In the genomic region with DNA sequence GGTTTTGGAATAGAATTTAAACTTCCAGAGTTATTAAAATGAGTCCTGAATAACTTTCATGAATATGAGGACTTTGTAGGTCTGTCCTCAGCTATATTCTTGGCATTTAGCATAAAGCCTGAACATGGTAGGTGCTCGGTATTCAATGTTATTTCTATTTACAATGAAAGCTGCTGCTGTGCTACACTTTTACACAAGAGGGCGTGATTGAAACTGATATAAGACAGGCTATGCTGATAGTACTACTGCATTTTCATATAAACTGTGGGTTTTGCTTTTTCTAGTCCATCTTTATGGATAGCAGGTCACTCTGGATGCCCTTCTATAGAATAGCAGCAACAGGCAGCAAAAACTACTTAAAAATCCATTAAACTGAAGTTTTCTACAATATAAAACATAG, we compare ENCODE assay signal across 11 cellular contexts. TPM values are rescaled to one million over a fixed set of nuclear protein-coding genes. Genes with fewer than 3 reads are reported as not detected.
DNase-seq lines count a peak whose midpoint lies in the region; ATAC-seq and TF ChIP-seq lines count a peak whose summit lies in the region.
"Had no signal": no experiment of that assay in that cellular context is flagged by ENCODE, and none has a peak within 500 bp of the region (broad histone marks: within the 10 kb centered on the region; RNA-seq: fewer than 3 reads in every experiment).

No MANE protein-coding gene starts in this region.

- POLR2A ChIA-PET in CD4-positive, alpha-beta T cell (lab: Charles Lee) = no interaction called here

- H3K36me3 ChIP-seq in tibial artery = no peaks in the 10 kb centered on the region
- H3K36me3 ChIP-seq: lower lobe of right lung had no signal

- H3K4me3 Mint-ChIP-seq in CD4-positive, alpha-beta T cell = no peak overlapping the region
- H3K4me3 Mint-ChIP-seq: central memory CD8-positive, alpha-beta T cell had no signal

- peaks cover 5% of the 10 kb centered on the region for H3K27me3 ChIP-seq in CD4-positive, alpha-beta T cell (ENCODE audit: control insufficient read depth, insufficient read depth, low read length)
- peaks cover 0 to 5% of the 10 kb centered on the region in 2 donors for H3K27me3 ChIP-seq in tibial artery

- no peak overlapping the region for H3K27ac ChIP-seq in CD4-positive, alpha-beta T cell (ENCODE audit: low read depth, low read length)
- H3K27ac ChIP-seq in tibial artery = no peak overlapping the region
- H3K27ac ChIP-seq: lower lobe of right lung had no signal

- no peaks in the 10 kb centered on the region for H3K9me3 ChIP-seq in CD4-positive, alpha-beta T cell (ENCODE audit: control insufficient read depth, low read length)
- no peaks in the 10 kb centered on the region for H3K9me3 ChIP-seq in tibial artery
- H3K9me3 ChIP-seq: lower lobe of right lung had no signal

- H3K9me3 Mint-ChIP-seq in CD4-positive, alpha-beta T cell = no peaks in the 10 kb centered on the region
- H3K9me3 Mint-ChIP-seq: central memory CD8-positive, alpha-beta T cell had no signal

- H3K27me3 Mint-ChIP-seq in CD4-positive, alpha-beta T cell = peaks cover 40% of the 10 kb centered on the region

- no peak overlapping the region for H3K4me3 ChIP-seq in fibroblast of the aortic adventitia (ENCODE audit: low read depth, low read length)
- H3K4me3 ChIP-seq in tibial artery = no peak overlapping the region
- H3K4me3 ChIP-seq: lower lobe of right lung had no signal

- no peaks in the 10 kb centered on the region for H3K4me1 Mint-ChIP-seq in CD4-positive, alpha-beta T cell (ENCODE audit: low read depth)
- H3K4me1 Mint-ChIP-seq: central memory CD8-positive, alpha-beta T cell had no signal

- no peaks in the 10 kb centered on the region for H3K4me1 ChIP-seq in tibial artery
- H3K4me1 ChIP-seq: lower lobe of right lung had no signal

- DNase-seq in CD4-positive, alpha-beta T cell = no peak
- DNase-seq in MV-4-11 (lab: John Stamatoyannopoulos, UW) (peak; percentile 33), fibroblast of the aortic adventitia (ENCODE audit: low read depth) (peak; percentile 14), hepatic stellate cell (ENCODE audit: low spot score) (no peak), tibial artery (no peak), T1000 (lab: John Stamatoyannopoulos, UW) (no peak)
- DNase-seq: lower lobe of right lung, NCI-H2171 had no signal

- no peaks in the 10 kb centered on the region for H3K36me3 Mint-ChIP-seq in CD4-positive, alpha-beta T cell (ENCODE audit: low read depth)

- ATAC-seq in CD4-positive, alpha-beta T cell (ENCODE audit: poor library complexity) = no peak
- ATAC-seq in GM21390 (IDR thresholded peaks at IDR 0.05; ENCODE audit: unreplicated experiment) = peak; percentile 81
- no peak for ATAC-seq in HG03457 (IDR thresholded peaks at IDR 0.05; ENCODE audit: unreplicated experiment)
- ATAC-seq: lower lobe of right lung had no signal

- CTCF ChIA-PET in CD4-positive, alpha-beta T cell (lab: Charles Lee) = no interaction called here

- H3K27ac Mint-ChIP-seq in CD4-positive, alpha-beta T cell = no peak overlapping the region

- TF ChIP-seq CTCF in CD4-positive, alpha-beta T cell (IDR thresholded peaks at IDR 0.05) = peak; percentile 46
- TF ChIP-seq CTCF in fibroblast of the aortic adventitia (IDR thresholded peaks at IDR 0.05; ENCODE audit: insufficient read depth, low read length) (peak; percentile 43), tibial artery (IDR thresholded peaks at IDR 0.05) (no peak)

- intact Hi-C loops in CD4-positive, alpha-beta T cell (cut with DNase I, micrococcal nuclease) = no loop called here
- intact Hi-C loops in tibial artery (cut with DNase I; ENCODE audit: low total_unique reads) = no loop called here

RNA-seq across cellular contexts. Expression of a gene that starts 12.3 kb away (rescaled TPM):
- total RNA-seq in CD4-positive, alpha-beta T cell = 1 to 10 TPM; 7.6 to 9.0 TPM
- total RNA-seq in fibroblast of the aortic adventitia (ENCODE audit: low replicate concordance) = 34.4 and 41.4 TPM in 2 replicates

Comparison
In these comparisons a context has a peak if more than half of its experiments do, and no peak if none do; other contexts are left out.
1. DNase-seq: peak in MV-4-11 (single experiment) and fibroblast of the aortic adventitia (single experiment); none in CD4-positive, alpha-beta T cell (0 of 10), hepatic stellate cell (single experiment), tibial artery (0 of 2) and T1000 (single experiment).
2. CTCF ChIP-seq: peak in CD4-positive, alpha-beta T cell (single experiment) and fibroblast of the aortic adventitia (single experiment); none in tibial artery (0 of 2).